In the genomic region with DNA sequence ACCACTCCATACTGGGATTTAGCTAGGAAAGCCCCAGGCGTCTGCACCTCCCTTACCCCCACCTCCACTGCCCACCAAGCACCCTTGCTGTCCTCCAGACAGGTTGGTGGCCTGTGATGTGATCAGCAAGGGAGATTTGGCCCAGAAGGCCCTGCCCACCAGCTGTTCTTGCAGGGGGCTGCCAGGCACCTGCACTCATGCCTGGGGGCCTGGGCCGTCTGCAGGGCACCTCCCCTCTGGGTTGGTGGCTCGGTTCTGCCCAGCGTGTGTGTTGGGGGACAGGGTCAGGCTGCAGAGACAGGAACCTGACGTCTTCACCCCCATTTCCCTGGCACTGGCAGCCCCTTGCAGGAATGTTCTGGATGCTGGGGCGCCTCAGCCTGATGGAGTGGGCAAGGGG, we compare ENCODE assay signal across 1 cellular context.
TF ChIP-seq lines count a peak whose summit lies in the region.

No MANE protein-coding gene starts in this region.

TF ChIP-seq in GM12878, 131 proteins besides CTCF, POLR2A, EP300 and RAD21 (continued from another document):
- TF ChIP-seq, protein P1, sequence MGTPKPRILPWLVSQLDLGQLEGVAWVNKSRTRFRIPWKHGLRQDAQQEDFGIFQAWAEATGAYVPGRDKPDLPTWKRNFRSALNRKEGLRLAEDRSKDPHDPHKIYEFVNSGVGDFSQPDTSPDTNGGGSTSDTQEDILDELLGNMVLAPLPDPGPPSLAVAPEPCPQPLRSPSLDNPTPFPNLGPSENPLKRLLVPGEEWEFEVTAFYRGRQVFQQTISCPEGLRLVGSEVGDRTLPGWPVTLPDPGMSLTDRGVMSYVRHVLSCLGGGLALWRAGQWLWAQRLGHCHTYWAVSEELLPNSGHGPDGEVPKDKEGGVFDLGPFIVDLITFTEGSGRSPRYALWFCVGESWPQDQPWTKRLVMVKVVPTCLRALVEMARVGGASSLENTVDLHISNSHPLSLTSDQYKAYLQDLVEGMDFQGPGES (IDR thresholded peaks at IDR 0.05), result no peak
- no peak for TF ChIP-seq HCFC1 (IDR thresholded peaks at IDR 0.05; ENCODE audit: low read length)
- TF ChIP-seq SKIL (IDR thresholded peaks at IDR 0.05; ENCODE audit: low read depth, poor library complexity, severe bottlenecking), result no peak
- TF ChIP-seq CREB1 (IDR thresholded peaks at IDR 0.05; ENCODE audit: low read depth), result no peak
- TF ChIP-seq SIX5 (IDR thresholded peaks at IDR 0.05; ENCODE audit: low read depth, low read length, severe bottlenecking), result no peak
- TF ChIP-seq, protein P2, sequence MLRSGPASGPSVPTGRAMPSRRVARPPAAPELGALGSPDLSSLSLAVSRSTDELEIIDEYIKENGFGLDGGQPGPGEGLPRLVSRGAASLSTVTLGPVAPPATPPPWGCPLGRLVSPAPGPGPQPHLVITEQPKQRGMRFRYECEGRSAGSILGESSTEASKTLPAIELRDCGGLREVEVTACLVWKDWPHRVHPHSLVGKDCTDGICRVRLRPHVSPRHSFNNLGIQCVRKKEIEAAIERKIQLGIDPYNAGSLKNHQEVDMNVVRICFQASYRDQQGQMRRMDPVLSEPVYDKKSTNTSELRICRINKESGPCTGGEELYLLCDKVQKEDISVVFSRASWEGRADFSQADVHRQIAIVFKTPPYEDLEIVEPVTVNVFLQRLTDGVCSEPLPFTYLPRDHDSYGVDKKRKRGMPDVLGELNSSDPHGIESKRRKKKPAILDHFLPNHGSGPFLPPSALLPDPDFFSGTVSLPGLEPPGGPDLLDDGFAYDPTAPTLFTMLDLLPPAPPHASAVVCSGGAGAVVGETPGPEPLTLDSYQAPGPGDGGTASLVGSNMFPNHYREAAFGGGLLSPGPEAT (IDR thresholded peaks at IDR 0.05; ENCODE audit: low read depth), result no peak
- TF ChIP-seq, protein P3, sequence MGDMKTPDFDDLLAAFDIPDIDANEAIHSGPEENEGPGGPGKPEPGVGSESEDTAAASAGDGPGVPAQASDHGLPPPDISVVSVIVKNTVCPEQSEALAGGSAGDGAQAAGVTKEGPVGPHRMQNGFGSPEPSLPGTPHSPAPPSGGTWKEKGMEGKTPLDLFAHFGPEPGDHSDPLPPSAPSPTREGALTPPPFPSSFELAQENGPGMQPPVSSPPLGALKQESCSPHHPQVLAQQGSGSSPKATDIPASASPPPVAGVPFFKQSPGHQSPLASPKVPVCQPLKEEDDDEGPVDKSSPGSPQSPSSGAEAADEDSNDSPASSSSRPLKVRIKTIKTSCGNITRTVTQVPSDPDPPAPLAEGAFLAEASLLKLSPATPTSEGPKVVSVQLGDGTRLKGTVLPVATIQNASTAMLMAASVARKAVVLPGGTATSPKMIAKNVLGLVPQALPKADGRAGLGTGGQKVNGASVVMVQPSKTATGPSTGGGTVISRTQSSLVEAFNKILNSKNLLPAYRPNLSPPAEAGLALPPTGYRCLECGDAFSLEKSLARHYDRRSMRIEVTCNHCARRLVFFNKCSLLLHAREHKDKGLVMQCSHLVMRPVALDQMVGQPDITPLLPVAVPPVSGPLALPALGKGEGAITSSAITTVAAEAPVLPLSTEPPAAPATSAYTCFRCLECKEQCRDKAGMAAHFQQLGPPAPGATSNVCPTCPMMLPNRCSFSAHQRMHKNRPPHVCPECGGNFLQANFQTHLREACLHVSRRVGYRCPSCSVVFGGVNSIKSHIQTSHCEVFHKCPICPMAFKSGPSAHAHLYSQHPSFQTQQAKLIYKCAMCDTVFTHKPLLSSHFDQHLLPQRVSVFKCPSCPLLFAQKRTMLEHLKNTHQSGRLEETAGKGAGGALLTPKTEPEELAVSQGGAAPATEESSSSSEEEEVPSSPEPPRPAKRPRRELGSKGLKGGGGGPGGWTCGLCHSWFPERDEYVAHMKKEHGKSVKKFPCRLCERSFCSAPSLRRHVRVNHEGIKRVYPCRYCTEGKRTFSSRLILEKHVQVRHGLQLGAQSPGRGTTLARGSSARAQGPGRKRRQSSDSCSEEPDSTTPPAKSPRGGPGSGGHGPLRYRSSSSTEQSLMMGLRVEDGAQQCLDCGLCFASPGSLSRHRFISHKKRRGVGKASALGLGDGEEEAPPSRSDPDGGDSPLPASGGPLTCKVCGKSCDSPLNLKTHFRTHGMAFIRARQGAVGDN (IDR thresholded peaks at IDR 0.05), result no peak
